Comparison of ENCODE assay signal across 7 cellular contexts in genomic region chr2:89938741-89939140, GRCh38.
DNase-seq lines count a peak whose midpoint lies in the region; ATAC-seq, FAIRE-seq and TF ChIP-seq lines count a peak whose summit lies in the region.
"Not testable (repeated sequence)": the region's sequence is repeated elsewhere in the genome, so short reads cannot be mapped to it uniquely, and the experiment has no call there.

No MANE protein-coding gene starts in this region.

- not testable (repeated sequence) for H3K4me3 ChIP-seq in WERI-Rb-1 (ENCODE audit: low read depth, low read length); left lung

- TF ChIP-seq POLR2A in GM12891 (IDR thresholded peaks at IDR 0.05; ENCODE audit: low read depth, low read length), result not testable (repeated sequence)

- not testable (repeated sequence) for DNase-seq in GM12891 (ENCODE audit: insufficient read length, low spot score); WERI-Rb-1; left lung

- not testable (repeated sequence) for H3K27ac ChIP-seq in WERI-Rb-1, left lung

- peak; percentile 100 for FAIRE-seq in GM12891 (lab: Jason Lieb, UNC)

- H3K9me3 ChIP-seq in WERI-Rb-1 (ENCODE audit: severe bottlenecking); left lung: not testable (repeated sequence)

- not testable (repeated sequence) for H3K36me3 ChIP-seq in WERI-Rb-1, left lung

- not testable (repeated sequence) for H3K4me1 ChIP-seq in left lung

- intact Hi-C loops in left lung (cut with DNase I), result not testable (repeated sequence)

- TF ChIP-seq CTCF in WERI-Rb-1 (IDR thresholded peaks at IDR 0.05; ENCODE audit: low read depth, low read length), result peak; percentile 43
- TF ChIP-seq CTCF in left lung (IDR thresholded peaks at IDR 0.05), result not testable (repeated sequence)

- H3K27me3 ChIP-seq in WERI-Rb-1 (ENCODE audit: insufficient read depth, low read depth, severe bottlenecking); left lung: not testable (repeated sequence)

- peak; percentile 78 for ATAC-seq in GM19324 (IDR thresholded peaks at IDR 0.05; ENCODE audit: low FRiP score, unreplicated experiment)
- ATAC-seq in GM21737 (IDR thresholded peaks at IDR 0.05; ENCODE audit: unreplicated experiment), result peak; percentile 93
- ATAC-seq in HG03039 (IDR thresholded peaks at IDR 0.05; ENCODE audit: unreplicated experiment), result peak; percentile 80
- ATAC-seq in HG03558 (IDR thresholded peaks at IDR 0.05; ENCODE audit: extremely low read depth, unreplicated experiment), result peak; percentile 91
- ATAC-seq in left lung, result peak; percentile 62
